Comparison of ENCODE assay signal across 24 cellular contexts in the genomic region with DNA sequence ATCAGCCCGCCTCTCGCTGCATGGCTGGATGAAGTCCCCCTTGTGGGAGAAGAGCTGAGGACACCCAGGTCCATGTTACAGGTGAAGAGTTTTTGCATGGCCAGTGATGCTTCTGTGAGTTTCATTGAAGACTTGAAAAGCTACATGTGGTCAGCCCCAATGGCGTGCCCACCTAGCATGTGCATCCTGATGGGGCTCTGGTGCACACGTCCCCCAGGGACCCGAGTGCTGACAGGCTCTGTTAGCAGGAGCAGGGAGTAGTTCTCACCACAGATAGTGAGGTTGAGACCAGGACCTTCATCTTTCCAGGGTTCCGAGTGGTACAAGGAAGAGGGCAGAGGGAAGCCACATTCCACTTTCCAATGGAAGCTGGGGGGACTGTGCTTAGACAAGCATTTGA.
"Had no signal": no experiment of that assay in that cellular context is flagged by ENCODE, and none has a peak within 500 bp of the region (broad histone marks: within the 10 kb centered on the region; RNA-seq: fewer than 3 reads in every experiment).

No MANE protein-coding gene starts in this region.

- H3K27me3 ChIP-seq: foreskin keratinocyte, hepatocyte, ovary, right lobe of liver had no signal

- H3K36me3 ChIP-seq: esophagus muscularis mucosa, gastroesophageal sphincter, heart left ventricle, left lung, ovary, right lobe of liver, suprapubic skin had no signal

- H2AFZ ChIP-seq: hepatocyte had no signal

- ATAC-seq: foreskin keratinocyte; gastroesophageal sphincter; heart left ventricle; left lung; naive thymus-derived CD4-positive, alpha-beta T cell; stimulated activated memory B cell treated with anti-CD40 and anti-IgM and Interleukin-4, amounts not matched to agents 10 μg/mL and 1 μg/mL and 100 μg/mL, for 72 hours; stimulated activated naive CD8-positive, alpha-beta T cell treated with anti-CD3 and anti-CD28 coated beads, Interleukin-15, Interleukin-2, amounts not matched to agents 100 U/mL and 50 U/mL, for 24 hours had no signal

- H3K79me2 ChIP-seq: hepatocyte had no signal

- DNase-seq: central memory CD4-positive, alpha-beta T cell; effector CD8-positive, alpha-beta T cell; foreskin keratinocyte; heart left ventricle; kidney; left lung; mesenchymal stem cell; midbrain; naive thymus-derived CD4-positive, alpha-beta T cell; nephron progenitor cell; occipital lobe; ovary; retina; stimulated activated CD4-positive, alpha-beta T cell treated with anti-CD3 and anti-CD28 coated beads, Interleukin-4, amount 100 ng/mL, for 4 hours; stimulated activated naive CD8-positive, alpha-beta T cell treated with anti-CD3 and anti-CD28 coated beads, Interleukin-15, Interleukin-2, amounts not matched to agents 100 U/mL and 50 U/mL, for 24 hours; trophoblast cell had no signal

- H3K4me3 ChIP-seq: esophagus muscularis mucosa, gastroesophageal sphincter, heart left ventricle, hepatocyte, left lung, ovary, right lobe of liver, suprapubic skin had no signal

- H3K9me3 ChIP-seq: heart left ventricle, ovary, right lobe of liver, suprapubic skin had no signal

- H3K4me1 ChIP-seq: esophagus muscularis mucosa, foreskin keratinocyte, gastroesophageal sphincter, heart left ventricle, left lung had no signal

- H3K27ac ChIP-seq: esophagus muscularis mucosa, foreskin keratinocyte, gastroesophageal sphincter, heart left ventricle, left lung, ovary, suprapubic skin had no signal

- FAIRE-seq: colon, endothelial cell of umbilical vein, kidney had no signal

- H3K4me2 ChIP-seq: hepatocyte had no signal
